23 cellular contexts compared by ENCODE assay signal in genomic region chr12:42679402-42679801, GRCh38.
DNase-seq lines count a peak whose midpoint lies in the region; ATAC-seq and TF ChIP-seq lines count a peak whose summit lies in the region.
"Had no signal": no experiment of that assay in that cellular context is flagged by ENCODE, and none has a peak within 500 bp of the region (broad histone marks: within the 10 kb centered on the region; RNA-seq: fewer than 3 reads in every experiment).

No MANE protein-coding gene starts in this region.

- H3K14ac ChIP-seq in neuronal stem cell (ENCODE audit: low read length): no peak overlapping the region

- TF ChIP-seq CTCF in esophagus muscularis mucosa (IDR thresholded peaks at IDR 0.05): no peak

- H2BK5ac ChIP-seq in neuronal stem cell (ENCODE audit: low read length): no peak overlapping the region

- no peak overlapping the region for H3K9ac ChIP-seq in neuronal stem cell (ENCODE audit: low read depth, low read length, poor library complexity)

- H3K4me1 ChIP-seq in esophagus muscularis mucosa: peaks cover 8 to 14% (median 12%) of the 10 kb centered on the region in 4 donors
- no peaks in the 10 kb centered on the region for H3K4me1 ChIP-seq in neuronal stem cell (ENCODE audit: control insufficient read depth in 2 of 2, insufficient read depth in 1 of 2, low read depth in 1 of 2, low read length in 2 of 2)
- H3K4me1 ChIP-seq: right lobe of liver, upper lobe of right lung had no signal

- peak; percentile 16 for DNase-seq in EL
- DNase-seq in M059J (ENCODE audit: low read depth): peak; percentile 27
- peak; percentile 19 for DNase-seq in esophagus muscularis mucosa (ENCODE audit: extremely low spot score)
- no peak for DNase-seq in neuronal stem cell (ENCODE audit: low spot score)
- no peak for DNase-seq in activated T-cell treated with anti-CD3 and anti-CD28 coated beads, Interleukin-2, amount 50 U/mL, for 4 hours
- DNase-seq in RKO (ENCODE audit: low spot score): no peak
- DNase-seq in D341Med (ENCODE audit: low spot score): no peak
- DNase-seq: activated CD4-positive, alpha-beta T cell treated with anti-CD3 and anti-CD28 coated beads for 4 hours; activated CD8-positive, alpha-beta memory T cell treated with anti-CD3 and anti-CD28 coated beads, Interleukin-2, amount 10 ng/mL, durations not matched to agents 7 days and 5 days; central memory CD4-positive, alpha-beta T cell; effector memory CD4-positive, alpha-beta T cell; GOT3; left colon; NCI-H1105; NCI-H82; right lobe of liver; stimulated activated CD4-positive, alpha-beta T cell treated with anti-CD3 and anti-CD28 coated beads, Interleukin-2, amount 100 ng/mL, for 24 hours; stomach; upper lobe of right lung had no signal

- no peak overlapping the region for H2AK5ac ChIP-seq in neuronal stem cell (ENCODE audit: low read depth, low read length)

- no peak overlapping the region for H2BK15ac ChIP-seq in neuronal stem cell (ENCODE audit: low read length)

- TF ChIP-seq POLR2A in esophagus muscularis mucosa (IDR thresholded peaks at IDR 0.05; ENCODE audit: low read depth) (no peak), GM18505 (IDR thresholded peaks at IDR 0.05; ENCODE audit: borderline replicate concordance, extremely low read depth, insufficient read depth, insufficient read length) (no peak)

- H4K8ac ChIP-seq in neuronal stem cell (ENCODE audit: low read depth, low read length): no peak overlapping the region

- TF ChIP-seq EP300 in esophagus muscularis mucosa (IDR thresholded peaks at IDR 0.05): no peak

- peak overlapping the region; percentile 20 for H2AFZ ChIP-seq in neuronal stem cell (ENCODE audit: low read length)

- no peak overlapping the region for H3K18ac ChIP-seq in neuronal stem cell (ENCODE audit: low read length)

- no peak for ATAC-seq in GM18505 (IDR thresholded peaks at IDR 0.05; ENCODE audit: unreplicated experiment)
- ATAC-seq in activated T-cell treated with anti-CD3 and anti-CD28 coated beads, Interleukin-2, amount 50 U/mL, for 4 hours: no peak
- ATAC-seq: activated CD8-positive, alpha-beta memory T cell treated with anti-CD3 and anti-CD28 coated beads, Interleukin-2, amount 10 ng/mL, durations not matched to agents 7 days and 5 days; K562; left colon; Panc1; right lobe of liver; upper lobe of right lung had no signal

- H2BK12ac ChIP-seq in neuronal stem cell (ENCODE audit: low read length): no peak overlapping the region

- no peak overlapping the region for H3K4ac ChIP-seq in neuronal stem cell (ENCODE audit: low read length)

- H3K79me1 ChIP-seq in neuronal stem cell (ENCODE audit: low read depth, low read length): no peaks in the 10 kb centered on the region

- H3K36me3 Mint-ChIP-seq in activated T-cell treated with anti-CD3 and anti-CD28 coated beads, Interleukin-2, amount 50 U/mL, for 4 hours (ENCODE audit: insufficient read depth): no peaks in the 10 kb centered on the region
- H3K36me3 Mint-ChIP-seq: activated CD8-positive, alpha-beta memory T cell treated with anti-CD3 and anti-CD28 coated beads, Interleukin-2, amount 10 ng/mL, durations not matched to agents 7 days and 5 days had no signal

- H3K9me3 Mint-ChIP-seq in activated T-cell treated with anti-CD3 and anti-CD28 coated beads, Interleukin-2, amount 50 U/mL, for 4 hours: no peaks in the 10 kb centered on the region
- H3K9me3 Mint-ChIP-seq: activated T-helper 2 cell treated with anti-CD3 and anti-CD28 coated beads, Interferon-gamma antibody, Interleukin-2, Interleukin-4, amounts not matched to agents 10 μg/mL and 5 μg/mL and 100 μg/mL, durations not matched to agents 14 hours and 24 hours and 36 hours had no signal

- no peaks in the 10 kb centered on the region for H3K27me3 Mint-ChIP-seq in activated T-cell treated with anti-CD3 and anti-CD28 coated beads, Interleukin-2, amount 50 U/mL, for 4 hours (ENCODE audit: low read depth)
- H3K27me3 Mint-ChIP-seq: activated CD8-positive, alpha-beta memory T cell treated with anti-CD3 and anti-CD28 coated beads, Interleukin-2, amount 10 ng/mL, durations not matched to agents 7 days and 5 days had no signal

- no peak overlapping the region for H3K23ac ChIP-seq in neuronal stem cell (ENCODE audit: low read depth, low read length, poor library complexity)

- H3K27me3 ChIP-seq in esophagus muscularis mucosa: peaks cover 0 to 3% (median 0%) of the 10 kb centered on the region in 4 donors
- H3K27me3 ChIP-seq in neuronal stem cell (ENCODE audit: control insufficient read depth in 3 of 3, insufficient read depth in 3 of 3, low read depth in 1 of 3, low read length in 3 of 3): no peaks in the 10 kb centered on the region
- H3K27me3 ChIP-seq: right lobe of liver, stomach, upper lobe of right lung had no signal

- H3K27ac ChIP-seq in esophagus muscularis mucosa (replicated peaks in 1 of 4): no peak overlapping the region
- no peak overlapping the region for H3K27ac ChIP-seq in neuronal stem cell (replicated peaks; ENCODE audit: low read length)
- H3K27ac ChIP-seq: right lobe of liver, stomach, upper lobe of right lung had no signal

- H3K4me3 Mint-ChIP-seq in activated T-cell treated with anti-CD3 and anti-CD28 coated beads, Interleukin-2, amount 50 U/mL, for 4 hours: no peak overlapping the region
- H3K4me3 Mint-ChIP-seq: activated CD8-positive, alpha-beta memory T cell treated with anti-CD3 and anti-CD28 coated beads, Interleukin-2, amount 10 ng/mL, durations not matched to agents 7 days and 5 days had no signal

- H3K4me1 Mint-ChIP-seq in activated T-cell treated with anti-CD3 and anti-CD28 coated beads, Interleukin-2, amount 50 U/mL, for 4 hours (ENCODE audit: low read depth): no peaks in the 10 kb centered on the region
- H3K4me1 Mint-ChIP-seq: activated CD8-positive, alpha-beta memory T cell treated with anti-CD3 and anti-CD28 coated beads, Interleukin-2, amount 10 ng/mL, durations not matched to agents 7 days and 5 days had no signal

- WGBS in esophagus muscularis mucosa: 53% methylated on average over 3 of the region's 3 CpGs
- no CpG with 5 or more reads among the region's 3 CpGs for WGBS in neuronal stem cell (ENCODE audit: extremely low coverage in 2 of 2, insufficient read length in 2 of 2, insufficient replicate concordance in 1 of 2), 2 donors

- H3K4me2 ChIP-seq in neuronal stem cell (ENCODE audit: insufficient read depth, low read length, poor library complexity, severe bottlenecking): no peak overlapping the region

- H3K4me3 ChIP-seq in esophagus muscularis mucosa (no peak overlapping the region), neuronal stem cell (ENCODE audit: low read length in 2 of 2) (no peak overlapping the region)
- H3K4me3 ChIP-seq: K562, right lobe of liver, stomach, upper lobe of right lung had no signal

- H4K91ac ChIP-seq in neuronal stem cell (ENCODE audit: low read depth, low read length, poor library complexity): no peak overlapping the region

- intact Hi-C loops in esophagus muscularis mucosa (cut with DNase I): no loop called here

- no peak overlapping the region for H2BK120ac ChIP-seq in neuronal stem cell (ENCODE audit: low read depth, low read length)

- H3K36me3 ChIP-seq in esophagus muscularis mucosa (no peaks in the 10 kb centered on the region), neuronal stem cell (replicated peaks in 1 of 2; ENCODE audit: control insufficient read depth in 2 of 2, insufficient read depth in 2 of 2, low read length in 2 of 2) (no peaks in the 10 kb centered on the region)
- H3K36me3 ChIP-seq: right lobe of liver, stomach, upper lobe of right lung had no signal

- H3K9me3 ChIP-seq in esophagus muscularis mucosa (no peaks in the 10 kb centered on the region), neuronal stem cell (replicated peaks in 1 of 2; ENCODE audit: control insufficient read depth in 2 of 2, insufficient read depth in 1 of 2, low read depth in 1 of 2, low read length in 2 of 2) (no peaks in the 10 kb centered on the region)
- H3K9me3 ChIP-seq: right lobe of liver, stomach, upper lobe of right lung had no signal

Comparison
In these comparisons a context has a peak if more than half of its experiments do, and no peak if none do; other contexts are left out.
1. DNase-seq: peak in EL (single experiment), M059J (single experiment) and esophagus muscularis mucosa (single experiment); none in neuronal stem cell (single experiment), activated T-cell treated with anti-CD3 and anti-CD28 coated beads, Interleukin-2, amount 50 U/mL, for 4 hours (single experiment), RKO (single experiment) and D341Med (single experiment).